In the genomic region with DNA sequence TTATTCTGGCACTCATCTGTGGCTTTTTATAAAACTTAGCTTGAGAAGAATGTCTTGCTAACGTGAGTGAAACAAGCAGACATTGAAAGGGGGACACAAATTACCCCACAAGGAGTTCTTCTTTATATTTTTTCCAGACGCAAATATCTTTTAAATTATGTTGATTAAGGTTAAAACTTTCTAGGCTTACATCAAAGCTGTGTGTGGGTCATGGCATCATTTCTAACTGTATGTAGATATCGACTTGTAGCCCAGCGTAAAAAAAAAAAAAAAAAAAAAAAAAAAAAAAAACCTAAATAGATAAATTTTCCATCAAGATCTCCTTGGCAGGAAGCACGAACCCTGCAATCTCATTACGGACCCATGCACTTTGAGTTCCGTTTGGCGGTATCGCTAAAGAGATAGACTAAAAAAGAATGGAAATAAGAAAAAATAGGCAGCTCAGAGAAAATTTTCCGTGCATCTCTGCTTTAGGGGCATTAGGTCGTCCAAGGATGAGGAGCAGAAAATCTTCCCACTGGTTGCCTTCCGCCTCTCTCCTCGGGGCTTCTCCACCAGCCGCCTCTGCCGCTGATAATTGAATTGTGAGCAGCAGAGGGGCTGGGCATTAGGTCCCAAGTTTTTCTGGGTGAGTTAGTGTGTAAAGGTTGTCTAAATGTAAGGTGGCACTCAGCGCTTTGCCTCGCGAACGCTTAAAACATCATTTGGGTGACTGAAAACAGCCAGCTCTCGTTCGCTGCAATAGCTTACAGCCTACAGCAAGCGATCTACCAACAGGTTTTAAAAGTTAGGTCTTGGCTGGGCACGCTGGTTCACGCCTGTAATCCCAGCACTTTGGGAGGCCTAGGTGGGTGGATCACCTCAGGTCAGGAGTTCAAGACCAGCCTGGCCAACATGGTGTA, we compare ENCODE assay signal across 1 cellular context.
TF ChIP-seq lines count a peak whose summit lies in the region.

No MANE protein-coding gene starts in this region.

TF ChIP-seq in SK-N-SH, 30 proteins besides CTCF, POLR2A, EP300 and RAD21 (continued from another document):
- TF ChIP-seq, protein P1, sequence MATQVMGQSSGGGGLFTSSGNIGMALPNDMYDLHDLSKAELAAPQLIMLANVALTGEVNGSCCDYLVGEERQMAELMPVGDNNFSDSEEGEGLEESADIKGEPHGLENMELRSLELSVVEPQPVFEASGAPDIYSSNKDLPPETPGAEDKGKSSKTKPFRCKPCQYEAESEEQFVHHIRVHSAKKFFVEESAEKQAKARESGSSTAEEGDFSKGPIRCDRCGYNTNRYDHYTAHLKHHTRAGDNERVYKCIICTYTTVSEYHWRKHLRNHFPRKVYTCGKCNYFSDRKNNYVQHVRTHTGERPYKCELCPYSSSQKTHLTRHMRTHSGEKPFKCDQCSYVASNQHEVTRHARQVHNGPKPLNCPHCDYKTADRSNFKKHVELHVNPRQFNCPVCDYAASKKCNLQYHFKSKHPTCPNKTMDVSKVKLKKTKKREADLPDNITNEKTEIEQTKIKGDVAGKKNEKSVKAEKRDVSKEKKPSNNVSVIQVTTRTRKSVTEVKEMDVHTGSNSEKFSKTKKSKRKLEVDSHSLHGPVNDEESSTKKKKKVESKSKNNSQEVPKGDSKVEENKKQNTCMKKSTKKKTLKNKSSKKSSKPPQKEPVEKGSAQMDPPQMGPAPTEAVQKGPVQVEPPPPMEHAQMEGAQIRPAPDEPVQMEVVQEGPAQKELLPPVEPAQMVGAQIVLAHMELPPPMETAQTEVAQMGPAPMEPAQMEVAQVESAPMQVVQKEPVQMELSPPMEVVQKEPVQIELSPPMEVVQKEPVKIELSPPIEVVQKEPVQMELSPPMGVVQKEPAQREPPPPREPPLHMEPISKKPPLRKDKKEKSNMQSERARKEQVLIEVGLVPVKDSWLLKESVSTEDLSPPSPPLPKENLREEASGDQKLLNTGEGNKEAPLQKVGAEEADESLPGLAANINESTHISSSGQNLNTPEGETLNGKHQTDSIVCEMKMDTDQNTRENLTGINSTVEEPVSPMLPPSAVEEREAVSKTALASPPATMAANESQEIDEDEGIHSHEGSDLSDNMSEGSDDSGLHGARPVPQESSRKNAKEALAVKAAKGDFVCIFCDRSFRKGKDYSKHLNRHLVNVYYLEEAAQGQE (IDR thresholded peaks at IDR 0.05; ENCODE audit: low read depth, low read length), result no peak
- TF ChIP-seq YY1 (IDR thresholded peaks at IDR 0.05; ENCODE audit: low read depth), result no peak
- TF ChIP-seq, protein P2, sequence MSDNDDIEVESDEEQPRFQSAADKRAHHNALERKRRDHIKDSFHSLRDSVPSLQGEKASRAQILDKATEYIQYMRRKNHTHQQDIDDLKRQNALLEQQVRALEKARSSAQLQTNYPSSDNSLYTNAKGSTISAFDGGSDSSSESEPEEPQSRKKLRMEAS (IDR thresholded peaks at IDR 0.05; ENCODE audit: low read depth), result no peak
- no peak for TF ChIP-seq RCOR1 (IDR thresholded peaks at IDR 0.05; ENCODE audit: low read length)
